ENCODE assay signal across 1 cellular context in genomic region chr6:34696189-34696738, GRCh38.
TF ChIP-seq lines count a peak whose summit lies in the region.

No MANE protein-coding gene starts in this region.

TF ChIP-seq in HepG2, 621 proteins besides CTCF, POLR2A, EP300 and RAD21 (continued from another document and continues in another):
- TF ChIP-seq, protein P1, sequence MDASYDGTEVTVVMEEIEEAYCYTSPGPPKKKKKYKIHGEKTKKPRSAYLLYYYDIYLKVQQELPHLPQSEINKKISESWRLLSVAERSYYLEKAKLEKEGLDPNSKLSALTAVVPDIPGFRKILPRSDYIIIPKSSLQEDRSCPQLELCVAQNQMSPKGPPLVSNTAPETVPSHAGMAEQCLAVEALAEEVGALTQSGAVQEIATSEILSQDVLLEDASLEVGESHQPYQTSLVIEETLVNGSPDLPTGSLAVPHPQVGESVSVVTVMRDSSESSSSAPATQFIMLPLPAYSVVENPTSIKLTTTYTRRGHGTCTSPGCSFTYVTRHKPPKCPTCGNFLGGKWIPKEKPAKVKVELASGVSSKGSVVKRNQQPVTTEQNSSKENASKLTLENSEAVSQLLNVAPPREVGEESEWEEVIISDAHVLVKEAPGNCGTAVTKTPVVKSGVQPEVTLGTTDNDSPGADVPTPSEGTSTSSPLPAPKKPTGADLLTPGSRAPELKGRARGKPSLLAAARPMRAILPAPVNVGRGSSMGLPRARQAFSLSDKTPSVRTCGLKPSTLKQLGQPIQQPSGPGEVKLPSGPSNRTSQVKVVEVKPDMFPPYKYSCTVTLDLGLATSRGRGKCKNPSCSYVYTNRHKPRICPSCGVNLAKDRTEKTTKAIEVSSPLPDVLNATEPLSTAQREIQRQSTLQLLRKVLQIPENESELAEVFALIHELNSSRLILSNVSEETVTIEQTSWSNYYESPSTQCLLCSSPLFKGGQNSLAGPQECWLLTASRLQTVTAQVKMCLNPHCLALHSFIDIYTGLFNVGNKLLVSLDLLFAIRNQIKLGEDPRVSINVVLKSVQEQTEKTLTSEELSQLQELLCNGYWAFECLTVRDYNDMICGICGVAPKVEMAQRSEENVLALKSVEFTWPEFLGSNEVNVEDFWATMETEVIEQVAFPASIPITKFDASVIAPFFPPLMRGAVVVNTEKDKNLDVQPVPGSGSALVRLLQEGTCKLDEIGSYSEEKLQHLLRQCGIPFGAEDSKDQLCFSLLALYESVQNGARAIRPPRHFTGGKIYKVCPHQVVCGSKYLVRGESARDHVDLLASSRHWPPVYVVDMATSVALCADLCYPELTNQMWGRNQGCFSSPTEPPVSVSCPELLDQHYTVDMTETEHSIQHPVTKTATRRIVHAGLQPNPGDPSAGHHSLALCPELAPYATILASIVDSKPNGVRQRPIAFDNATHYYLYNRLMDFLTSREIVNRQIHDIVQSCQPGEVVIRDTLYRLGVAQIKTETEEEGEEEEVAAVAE (CRISPR knock-in tag; IDR thresholded peaks at IDR 0.05; ENCODE audit: borderline replicate concordance), result no peak
- TF ChIP-seq, protein P2, sequence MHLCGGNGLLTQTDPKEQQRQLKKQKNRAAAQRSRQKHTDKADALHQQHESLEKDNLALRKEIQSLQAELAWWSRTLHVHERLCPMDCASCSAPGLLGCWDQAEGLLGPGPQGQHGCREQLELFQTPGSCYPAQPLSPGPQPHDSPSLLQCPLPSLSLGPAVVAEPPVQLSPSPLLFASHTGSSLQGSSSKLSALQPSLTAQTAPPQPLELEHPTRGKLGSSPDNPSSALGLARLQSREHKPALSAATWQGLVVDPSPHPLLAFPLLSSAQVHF (CRISPR knock-in tag; IDR thresholded peaks at IDR 0.05), result peak; percentile 10; the same call in 1 of the 2 replicates
- TF ChIP-seq ZNF441 (CRISPR knock-in tag; IDR thresholded peaks at IDR 0.05; ENCODE audit: borderline replicate concordance), result peak; percentile 30; the same call in 1 of the 2 replicates
- TF ChIP-seq CBFB (CRISPR knock-in tag; IDR thresholded peaks at IDR 0.05), result 0 out of 2 replicates have a peak, but pooled peaks have one; percentile 22
- TF ChIP-seq MED1 (CRISPR knock-in tag; IDR thresholded peaks at IDR 0.05), result 0 out of 2 replicates have a peak, but pooled peaks have one; percentile 8
- TF ChIP-seq ZNF788 (CRISPR knock-in tag; IDR thresholded peaks at IDR 0.05; ENCODE audit: borderline replicate concordance), result no peak
- TF ChIP-seq SRSF9 (IDR thresholded peaks at IDR 0.05; ENCODE audit: borderline replicate concordance, insufficient read depth, low read depth, low read length, poor library complexity, severe bottlenecking), result no peak
- 0 out of 2 replicates have a peak, but pooled peaks have one; percentile 14 for TF ChIP-seq STAG1 (CRISPR knock-in tag; IDR thresholded peaks at IDR 0.05)
- TF ChIP-seq, protein P3, sequence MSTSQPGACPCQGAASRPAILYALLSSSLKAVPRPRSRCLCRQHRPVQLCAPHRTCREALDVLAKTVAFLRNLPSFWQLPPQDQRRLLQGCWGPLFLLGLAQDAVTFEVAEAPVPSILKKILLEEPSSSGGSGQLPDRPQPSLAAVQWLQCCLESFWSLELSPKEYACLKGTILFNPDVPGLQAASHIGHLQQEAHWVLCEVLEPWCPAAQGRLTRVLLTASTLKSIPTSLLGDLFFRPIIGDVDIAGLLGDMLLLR (CRISPR knock-in tag; IDR thresholded peaks at IDR 0.05), result peak; percentile 59; the same call in 1 of the 2 replicates
- TF ChIP-seq ZNF563 (CRISPR knock-in tag; IDR thresholded peaks at IDR 0.05), result peak; percentile 47; the same call in 1 of the 2 replicates
- TF ChIP-seq ZNF431 (CRISPR knock-in tag; IDR thresholded peaks at IDR 0.05; ENCODE audit: borderline replicate concordance, low read depth), result 0 out of 2 replicates have a peak, but pooled peaks have one; percentile 23
- no peak for TF ChIP-seq ZNF552 (CRISPR knock-in tag; IDR thresholded peaks at IDR 0.05; ENCODE audit: borderline replicate concordance)
- TF ChIP-seq PHF8 (CRISPR knock-in tag; IDR thresholded peaks at IDR 0.05), result peak; percentile 72
- peak; percentile 67; the same call in 1 of the 2 replicates for TF ChIP-seq FOXC1 (CRISPR knock-in tag; IDR thresholded peaks at IDR 0.05; ENCODE audit: borderline replicate concordance)
- TF ChIP-seq BRF2 (CRISPR knock-in tag; IDR thresholded peaks at IDR 0.05), result no peak
- peak; percentile 26; the same call in 1 of the 2 replicates for TF ChIP-seq ZFP90 (CRISPR knock-in tag; IDR thresholded peaks at IDR 0.05; ENCODE audit: borderline replicate concordance)
- TF ChIP-seq, protein P4, sequence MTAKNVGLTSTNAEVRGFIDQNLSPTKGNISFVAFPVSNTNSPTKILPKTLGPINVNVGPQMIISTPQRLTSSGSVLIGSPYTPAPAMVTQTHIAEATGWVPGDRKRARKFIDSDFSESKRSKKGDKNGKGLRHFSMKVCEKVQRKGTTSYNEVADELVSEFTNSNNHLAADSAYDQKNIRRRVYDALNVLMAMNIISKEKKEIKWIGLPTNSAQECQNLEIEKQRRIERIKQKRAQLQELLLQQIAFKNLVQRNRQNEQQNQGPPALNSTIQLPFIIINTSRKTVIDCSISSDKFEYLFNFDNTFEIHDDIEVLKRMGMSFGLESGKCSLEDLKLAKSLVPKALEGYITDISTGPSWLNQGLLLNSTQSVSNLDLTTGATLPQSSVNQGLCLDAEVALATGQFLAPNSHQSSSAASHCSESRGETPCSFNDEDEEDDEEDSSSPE (CRISPR knock-in tag; IDR thresholded peaks at IDR 0.05), result no peak; the same call in 1 of the 2 replicates
- TF ChIP-seq, protein P5, sequence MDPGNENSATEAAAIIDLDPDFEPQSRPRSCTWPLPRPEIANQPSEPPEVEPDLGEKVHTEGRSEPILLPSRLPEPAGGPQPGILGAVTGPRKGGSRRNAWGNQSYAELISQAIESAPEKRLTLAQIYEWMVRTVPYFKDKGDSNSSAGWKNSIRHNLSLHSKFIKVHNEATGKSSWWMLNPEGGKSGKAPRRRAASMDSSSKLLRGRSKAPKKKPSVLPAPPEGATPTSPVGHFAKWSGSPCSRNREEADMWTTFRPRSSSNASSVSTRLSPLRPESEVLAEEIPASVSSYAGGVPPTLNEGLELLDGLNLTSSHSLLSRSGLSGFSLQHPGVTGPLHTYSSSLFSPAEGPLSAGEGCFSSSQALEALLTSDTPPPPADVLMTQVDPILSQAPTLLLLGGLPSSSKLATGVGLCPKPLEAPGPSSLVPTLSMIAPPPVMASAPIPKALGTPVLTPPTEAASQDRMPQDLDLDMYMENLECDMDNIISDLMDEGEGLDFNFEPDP (CRISPR knock-in tag; conservative IDR thresholded peaks at IDR 0.05), result no peak
- TF ChIP-seq ZNF292 (CRISPR knock-in tag; IDR thresholded peaks at IDR 0.05; ENCODE audit: borderline replicate concordance, low read depth), result no peak
- TF ChIP-seq ZNF768 (CRISPR knock-in tag; IDR thresholded peaks at IDR 0.05), result peak; percentile 54; the same call in 1 of the 2 replicates
- TF ChIP-seq YEATS2 (CRISPR knock-in tag; IDR thresholded peaks at IDR 0.05; ENCODE audit: borderline replicate concordance), result no peak; the same call in 1 of the 2 replicates
- peak; percentile 78 for TF ChIP-seq MYC (CRISPR knock-in tag; IDR thresholded peaks at IDR 0.05; ENCODE audit: borderline replicate concordance)
- TF ChIP-seq HNF1B (CRISPR knock-in tag; IDR thresholded peaks at IDR 0.05), result peak; percentile 31; the same call in 1 of the 2 replicates
- TF ChIP-seq ASH2L (IDR thresholded peaks at IDR 0.05; ENCODE audit: insufficient read length, low read depth, low read length), result peak; percentile 87
- TF ChIP-seq MATR3 (CRISPR knock-in tag; IDR thresholded peaks at IDR 0.05), result no peak
- TF ChIP-seq ZNF503 (CRISPR knock-in tag; IDR thresholded peaks at IDR 0.05), result peak; percentile 28; the same call in 1 of the 2 replicates
- peak; percentile 84 for TF ChIP-seq ZNF232 (CRISPR knock-in tag; IDR thresholded peaks at IDR 0.05; ENCODE audit: borderline replicate concordance)
- TF ChIP-seq JUN (CRISPR knock-in tag; IDR thresholded peaks at IDR 0.05), result no peak
- TF ChIP-seq THAP7 (CRISPR knock-in tag; IDR thresholded peaks at IDR 0.05), result peak; percentile 12; the same call in 1 of the 2 replicates
- TF ChIP-seq, protein P6, sequence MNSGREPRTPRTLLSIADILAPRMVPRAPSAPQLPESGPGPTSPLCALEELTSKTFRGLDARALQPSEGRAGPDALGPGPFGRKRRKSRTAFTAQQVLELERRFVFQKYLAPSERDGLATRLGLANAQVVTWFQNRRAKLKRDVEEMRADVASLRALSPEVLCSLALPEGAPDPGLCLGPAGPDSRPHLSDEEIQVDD (CRISPR knock-in tag; IDR thresholded peaks at IDR 0.05; ENCODE audit: borderline replicate concordance), result peak; percentile 79; the same call in 1 of the 2 replicates
- no peak for TF ChIP-seq ZNF691 (CRISPR knock-in tag; IDR thresholded peaks at IDR 0.05; ENCODE audit: borderline replicate concordance, low read depth)
- no peak for TF ChIP-seq FOXK2 (IDR thresholded peaks at IDR 0.05)
- TF ChIP-seq ZSCAN31 (CRISPR knock-in tag; IDR thresholded peaks at IDR 0.05; ENCODE audit: low read depth), result no peak
- no peak for TF ChIP-seq MAFK (conservative IDR thresholded peaks at IDR 0.05 in 1 of 2, IDR thresholded peaks at IDR 0.05 in 1 of 2; ENCODE audit: low read length in 2 of 2)
- no peak for TF ChIP-seq ZNF33A (CRISPR knock-in tag; IDR thresholded peaks at IDR 0.05; ENCODE audit: borderline replicate concordance)
- no peak for TF ChIP-seq SNRNP70 (IDR thresholded peaks at IDR 0.05; ENCODE audit: low read depth, low read length)
- peak; percentile 67; the same call in 1 of the 2 replicates for TF ChIP-seq HIVEP1 (CRISPR knock-in tag; IDR thresholded peaks at IDR 0.05)
- 0 out of 2 replicates have a peak, but pooled peaks have one; percentile 14 for TF ChIP-seq ZBTB39 (CRISPR knock-in tag; IDR thresholded peaks at IDR 0.05)
- TF ChIP-seq, protein P7, sequence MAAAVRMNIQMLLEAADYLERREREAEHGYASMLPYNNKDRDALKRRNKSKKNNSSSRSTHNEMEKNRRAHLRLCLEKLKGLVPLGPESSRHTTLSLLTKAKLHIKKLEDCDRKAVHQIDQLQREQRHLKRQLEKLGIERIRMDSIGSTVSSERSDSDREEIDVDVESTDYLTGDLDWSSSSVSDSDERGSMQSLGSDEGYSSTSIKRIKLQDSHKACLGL (CRISPR knock-in tag; IDR thresholded peaks at IDR 0.05), result peak; percentile 69; the same call in 1 of the 2 replicates
- 0 out of 2 replicates have a peak, but pooled peaks have one; percentile 44 for TF ChIP-seq MTF2 (CRISPR knock-in tag; IDR thresholded peaks at IDR 0.05; ENCODE audit: borderline replicate concordance)
- no peak for TF ChIP-seq SETDB1 (CRISPR knock-in tag; IDR thresholded peaks at IDR 0.05; ENCODE audit: borderline replicate concordance)
